In genomic region chr2:120252207-120253020, GRCh38 we compare ENCODE assay signal across 1 cellular context.
A peak's percentile ranks its signal among the peaks of the same experiment; 100 is the strongest.
TF ChIP-seq lines count a peak whose summit lies in the region.

TSS of gene RALB (plus strand) at chr2:120252852. CDS start at chr2:120278665, 25,813 bp downstream.

TF ChIP-seq in HepG2, 621 proteins besides CTCF, POLR2A, EP300 and RAD21 (continued from another document and continues in another):
- TF ChIP-seq RFX5 (IDR thresholded peaks at IDR 0.05; ENCODE audit: low read depth, low read length) (peak; percentile 59; the same call in 1 of the 2 replicates), PAXIP1 (CRISPR knock-in tag; conservative IDR thresholded peaks at IDR 0.05) (0 out of 2 replicates have a peak, but pooled peaks have one; percentile 10), TSC22D2 (CRISPR knock-in tag; IDR thresholded peaks at IDR 0.05; ENCODE audit: borderline replicate concordance) (no peak), DBP (CRISPR knock-in tag; IDR thresholded peaks at IDR 0.05; ENCODE audit: not compliant biosample characterization) (no peak), SMAD9 (CRISPR knock-in tag; IDR thresholded peaks at IDR 0.05) (no peak), MXD1 (CRISPR knock-in tag; IDR thresholded peaks at IDR 0.05) (peak; percentile 22; the same call in 1 of the 2 replicates), FOXP1 (IDR thresholded peaks at IDR 0.05) (no peak), FOXP1 (CRISPR knock-in tag; IDR thresholded peaks at IDR 0.05) (peak; percentile 30; the same call in 1 of the 2 replicates), ZKSCAN5 (CRISPR knock-in tag; IDR thresholded peaks at IDR 0.05) (no peak), SMYD3 (CRISPR knock-in tag; IDR thresholded peaks at IDR 0.05) (no peak), SATB2 (CRISPR knock-in tag; IDR thresholded peaks at IDR 0.05) (no peak), KLF11 (CRISPR knock-in tag; IDR thresholded peaks at IDR 0.05) (peak; percentile 36; the same call in 1 of the 2 replicates), SNRNP70 (IDR thresholded peaks at IDR 0.05; ENCODE audit: low read depth, low read length) (no peak), ATAD3A (CRISPR knock-in tag; IDR thresholded peaks at IDR 0.05) (no peak), SIN3B (IDR thresholded peaks at IDR 0.05; ENCODE audit: low read length) (no peak), ZNF275 (CRISPR knock-in tag; IDR thresholded peaks at IDR 0.05; ENCODE audit: borderline replicate concordance) (no peak), ZBTB38 (CRISPR knock-in tag; IDR thresholded peaks at IDR 0.05) (no peak), ZNF205 (CRISPR knock-in tag; IDR thresholded peaks at IDR 0.05) (no peak; the same call in 1 of the 2 replicates), USF2 (IDR thresholded peaks at IDR 0.05; ENCODE audit: low read depth, low read length) (no peak), USF2 (CRISPR knock-in tag; IDR thresholded peaks at IDR 0.05; ENCODE audit: borderline replicate concordance) (no peak), YEATS2 (CRISPR knock-in tag; IDR thresholded peaks at IDR 0.05; ENCODE audit: borderline replicate concordance) (no peak; the same call in 1 of the 2 replicates), ZNF589 (CRISPR knock-in tag; conservative IDR thresholded peaks at IDR 0.05) (no peak), GPBP1L1 (CRISPR knock-in tag; IDR thresholded peaks at IDR 0.05) (no peak), ZFAT (CRISPR knock-in tag; conservative IDR thresholded peaks at IDR 0.05) (no peak), SKIL (CRISPR knock-in tag; IDR thresholded peaks at IDR 0.05; ENCODE audit: borderline replicate concordance) (no peak), AFF4 (CRISPR knock-in tag; IDR thresholded peaks at IDR 0.05) (no peak), PLSCR1 (CRISPR knock-in tag; IDR thresholded peaks at IDR 0.05; ENCODE audit: borderline replicate concordance) (no peak), U2AF2 (IDR thresholded peaks at IDR 0.05; ENCODE audit: low read depth, low read length) (peak; percentile 99), GTF2F1 (IDR thresholded peaks at IDR 0.05; ENCODE audit: low read length) (no peak), LCORL (IDR thresholded peaks at IDR 0.05) (no peak), LCORL (CRISPR knock-in tag; IDR thresholded peaks at IDR 0.05) (no peak; the same call in 1 of the 2 replicates), UBTF (CRISPR knock-in tag; IDR thresholded peaks at IDR 0.05) (no peak; the same call in 1 of the 2 replicates), HMGXB4 (CRISPR knock-in tag; IDR thresholded peaks at IDR 0.05; ENCODE audit: borderline replicate concordance in 1 of 2, low read depth in 1 of 2) (no peak), CSRNP2 (CRISPR knock-in tag; conservative IDR thresholded peaks at IDR 0.05; ENCODE audit: low read depth) (no peak), SMAD1 (CRISPR knock-in tag; IDR thresholded peaks at IDR 0.05; ENCODE audit: borderline replicate concordance, low read depth) (no peak)
